In genomic region chr13:74082741-74083160, GRCh38 we compare ENCODE assay signal across 13 cellular contexts.
"Had no signal": no experiment of that assay in that cellular context is flagged by ENCODE, and none has a peak within 500 bp of the region (broad histone marks: within the 10 kb centered on the region; RNA-seq: fewer than 3 reads in every experiment).

No MANE protein-coding gene starts in this region.

- ATAC-seq: activated CD4-positive, CD25-positive, alpha-beta regulatory T cell treated with anti-CD3 and anti-CD28 coated beads, Interleukin-2, amount 50 U/mL, for 24 hours; gastrocnemius medialis; heart right ventricle; sciatic nerve; upper lobe of right lung had no signal

- DNase-seq: activated gamma-delta T cell; activated T-cell treated with anti-CD3 and anti-CD28 coated beads, Interleukin-2, amount 50 U/mL, for 1 hour; erythroblast; gastrocnemius medialis; heart right ventricle; mammary epithelial cell; T1000; upper lobe of right lung had no signal

- H3K4me3 Mint-ChIP-seq: neural crest cell had no signal

- H3K9me3 ChIP-seq: gastrocnemius medialis, heart right ventricle, prostate gland, thoracic aorta, upper lobe of right lung had no signal

- H3K36me3 ChIP-seq: gastrocnemius medialis, heart right ventricle, prostate gland, thoracic aorta, upper lobe of right lung had no signal

- H3K4me1 ChIP-seq: prostate gland, upper lobe of right lung had no signal

- H3K27me3 ChIP-seq: gastrocnemius medialis, heart right ventricle, upper lobe of right lung had no signal

- H3K27ac ChIP-seq: gastrocnemius medialis, heart right ventricle, prostate gland, thoracic aorta, upper lobe of right lung had no signal

- H3K4me3 ChIP-seq: gastrocnemius medialis, heart right ventricle, prostate gland, thoracic aorta, upper lobe of right lung had no signal
